1 cellular context compared by ENCODE assay signal in the genomic region with DNA sequence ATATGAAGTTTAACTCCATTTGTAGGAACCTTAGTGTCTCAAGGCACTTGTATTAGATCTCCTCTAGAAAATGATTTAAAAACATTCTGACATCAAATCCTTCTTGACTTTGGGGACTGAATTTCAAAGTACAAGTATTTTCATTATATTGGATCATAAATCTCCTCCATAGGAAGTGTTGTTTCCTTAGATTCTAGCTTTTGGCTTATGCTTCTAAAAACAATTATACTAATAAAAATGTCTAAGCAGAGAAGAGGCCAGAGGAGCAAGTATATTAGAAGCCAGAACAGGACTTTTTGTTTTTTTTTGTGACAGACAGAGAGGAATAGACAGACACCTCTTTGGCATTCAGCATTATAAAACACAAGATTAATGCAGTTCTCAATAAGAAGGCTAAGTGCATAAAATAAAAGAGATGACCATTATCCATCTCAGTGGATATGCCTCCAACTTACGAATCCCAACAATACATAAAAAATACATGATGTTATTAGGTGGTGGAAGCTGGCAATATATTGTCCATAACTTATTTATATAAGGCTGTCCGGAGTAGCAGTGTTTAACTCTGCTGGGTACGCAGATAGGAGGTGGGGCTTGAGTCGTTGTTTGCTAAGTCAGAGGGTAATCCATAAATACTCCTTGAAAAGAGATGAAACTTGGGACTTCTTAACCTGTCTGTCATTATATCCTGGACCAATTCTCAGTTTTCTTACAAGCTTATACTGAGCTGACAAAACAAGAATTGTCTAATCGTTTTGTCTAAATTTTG.
A peak's percentile ranks its signal among the peaks of the same experiment; 100 is the strongest.
TF ChIP-seq lines count a peak whose summit lies in the region.

No MANE protein-coding gene starts in this region.

TF ChIP-seq in HepG2, 621 proteins besides CTCF, POLR2A, EP300 and RAD21 (continued from another document and continues in another):
- TF ChIP-seq, protein P1, sequence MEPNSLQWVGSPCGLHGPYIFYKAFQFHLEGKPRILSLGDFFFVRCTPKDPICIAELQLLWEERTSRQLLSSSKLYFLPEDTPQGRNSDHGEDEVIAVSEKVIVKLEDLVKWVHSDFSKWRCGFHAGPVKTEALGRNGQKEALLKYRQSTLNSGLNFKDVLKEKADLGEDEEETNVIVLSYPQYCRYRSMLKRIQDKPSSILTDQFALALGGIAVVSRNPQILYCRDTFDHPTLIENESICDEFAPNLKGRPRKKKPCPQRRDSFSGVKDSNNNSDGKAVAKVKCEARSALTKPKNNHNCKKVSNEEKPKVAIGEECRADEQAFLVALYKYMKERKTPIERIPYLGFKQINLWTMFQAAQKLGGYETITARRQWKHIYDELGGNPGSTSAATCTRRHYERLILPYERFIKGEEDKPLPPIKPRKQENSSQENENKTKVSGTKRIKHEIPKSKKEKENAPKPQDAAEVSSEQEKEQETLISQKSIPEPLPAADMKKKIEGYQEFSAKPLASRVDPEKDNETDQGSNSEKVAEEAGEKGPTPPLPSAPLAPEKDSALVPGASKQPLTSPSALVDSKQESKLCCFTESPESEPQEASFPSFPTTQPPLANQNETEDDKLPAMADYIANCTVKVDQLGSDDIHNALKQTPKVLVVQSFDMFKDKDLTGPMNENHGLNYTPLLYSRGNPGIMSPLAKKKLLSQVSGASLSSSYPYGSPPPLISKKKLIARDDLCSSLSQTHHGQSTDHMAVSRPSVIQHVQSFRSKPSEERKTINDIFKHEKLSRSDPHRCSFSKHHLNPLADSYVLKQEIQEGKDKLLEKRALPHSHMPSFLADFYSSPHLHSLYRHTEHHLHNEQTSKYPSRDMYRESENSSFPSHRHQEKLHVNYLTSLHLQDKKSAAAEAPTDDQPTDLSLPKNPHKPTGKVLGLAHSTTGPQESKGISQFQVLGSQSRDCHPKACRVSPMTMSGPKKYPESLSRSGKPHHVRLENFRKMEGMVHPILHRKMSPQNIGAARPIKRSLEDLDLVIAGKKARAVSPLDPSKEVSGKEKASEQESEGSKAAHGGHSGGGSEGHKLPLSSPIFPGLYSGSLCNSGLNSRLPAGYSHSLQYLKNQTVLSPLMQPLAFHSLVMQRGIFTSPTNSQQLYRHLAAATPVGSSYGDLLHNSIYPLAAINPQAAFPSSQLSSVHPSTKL (CRISPR knock-in tag; IDR thresholded peaks at IDR 0.05), result peak; percentile 56
- no peak for TF ChIP-seq ZBTB38 (CRISPR knock-in tag; IDR thresholded peaks at IDR 0.05)
- no peak for TF ChIP-seq SP140L (CRISPR knock-in tag; IDR thresholded peaks at IDR 0.05; ENCODE audit: borderline replicate concordance)
- peak; percentile 51; the same call in 1 of the 2 replicates for TF ChIP-seq RBFOX2 (IDR thresholded peaks at IDR 0.05; ENCODE audit: low read depth, low read length)
- TF ChIP-seq SOX6 (IDR thresholded peaks at IDR 0.05), result no peak
- TF ChIP-seq SOX6 (CRISPR knock-in tag; IDR thresholded peaks at IDR 0.05), result 0 out of 2 replicates have a peak, but pooled peaks have one; percentile 34
- TF ChIP-seq FOXK1 (CRISPR knock-in tag; IDR thresholded peaks at IDR 0.05; ENCODE audit: borderline replicate concordance, low read depth), result peak; percentile 32; the same call in 1 of the 2 replicates
- no peak for TF ChIP-seq SUZ12 (IDR thresholded peaks at IDR 0.05; ENCODE audit: low read depth, low read length)
- no peak for TF ChIP-seq RXRA (CRISPR knock-in tag; IDR thresholded peaks at IDR 0.05)
- TF ChIP-seq NFE2 (CRISPR knock-in tag; IDR thresholded peaks at IDR 0.05), result no peak
- TF ChIP-seq SOX13 (IDR thresholded peaks at IDR 0.05), result no peak
- TF ChIP-seq SOX13 (CRISPR knock-in tag; conservative IDR thresholded peaks at IDR 0.05 in 1 of 2, IDR thresholded peaks at IDR 0.05 in 1 of 2), result peak in 1 of 2 experiments; percentile 63; a peak in 2 of 4 replicates
- TF ChIP-seq, protein P2, sequence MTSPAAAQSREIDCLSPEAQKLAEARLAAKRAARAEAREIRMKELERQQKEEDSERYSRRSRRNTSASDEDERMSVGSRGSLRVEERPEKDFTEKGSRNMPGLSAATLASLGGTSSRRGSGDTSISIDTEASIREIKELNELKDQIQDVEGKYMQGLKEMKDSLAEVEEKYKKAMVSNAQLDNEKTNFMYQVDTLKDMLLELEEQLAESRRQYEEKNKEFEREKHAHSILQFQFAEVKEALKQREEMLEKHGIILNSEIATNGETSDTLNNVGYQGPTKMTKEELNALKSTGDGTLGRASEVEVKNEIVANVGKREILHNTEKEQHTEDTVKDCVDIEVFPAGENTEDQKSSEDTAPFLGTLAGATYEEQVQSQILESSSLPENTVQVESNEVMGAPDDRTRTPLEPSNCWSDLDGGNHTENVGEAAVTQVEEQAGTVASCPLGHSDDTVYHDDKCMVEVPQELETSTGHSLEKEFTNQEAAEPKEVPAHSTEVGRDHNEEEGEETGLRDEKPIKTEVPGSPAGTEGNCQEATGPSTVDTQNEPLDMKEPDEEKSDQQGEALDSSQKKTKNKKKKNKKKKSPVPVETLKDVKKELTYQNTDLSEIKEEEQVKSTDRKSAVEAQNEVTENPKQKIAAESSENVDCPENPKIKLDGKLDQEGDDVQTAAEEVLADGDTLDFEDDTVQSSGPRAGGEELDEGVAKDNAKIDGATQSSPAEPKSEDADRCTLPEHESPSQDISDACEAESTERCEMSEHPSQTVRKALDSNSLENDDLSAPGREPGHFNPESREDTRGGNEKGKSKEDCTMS (CRISPR knock-in tag; conservative IDR thresholded peaks at IDR 0.05), result no peak
- no peak for TF ChIP-seq CBX5 (CRISPR knock-in tag; IDR thresholded peaks at IDR 0.05; ENCODE audit: borderline replicate concordance)
- 0 out of 2 replicates have a peak, but pooled peaks have one; percentile 29 for TF ChIP-seq CCDC6 (CRISPR knock-in tag; IDR thresholded peaks at IDR 0.05)
- TF ChIP-seq, protein P3, sequence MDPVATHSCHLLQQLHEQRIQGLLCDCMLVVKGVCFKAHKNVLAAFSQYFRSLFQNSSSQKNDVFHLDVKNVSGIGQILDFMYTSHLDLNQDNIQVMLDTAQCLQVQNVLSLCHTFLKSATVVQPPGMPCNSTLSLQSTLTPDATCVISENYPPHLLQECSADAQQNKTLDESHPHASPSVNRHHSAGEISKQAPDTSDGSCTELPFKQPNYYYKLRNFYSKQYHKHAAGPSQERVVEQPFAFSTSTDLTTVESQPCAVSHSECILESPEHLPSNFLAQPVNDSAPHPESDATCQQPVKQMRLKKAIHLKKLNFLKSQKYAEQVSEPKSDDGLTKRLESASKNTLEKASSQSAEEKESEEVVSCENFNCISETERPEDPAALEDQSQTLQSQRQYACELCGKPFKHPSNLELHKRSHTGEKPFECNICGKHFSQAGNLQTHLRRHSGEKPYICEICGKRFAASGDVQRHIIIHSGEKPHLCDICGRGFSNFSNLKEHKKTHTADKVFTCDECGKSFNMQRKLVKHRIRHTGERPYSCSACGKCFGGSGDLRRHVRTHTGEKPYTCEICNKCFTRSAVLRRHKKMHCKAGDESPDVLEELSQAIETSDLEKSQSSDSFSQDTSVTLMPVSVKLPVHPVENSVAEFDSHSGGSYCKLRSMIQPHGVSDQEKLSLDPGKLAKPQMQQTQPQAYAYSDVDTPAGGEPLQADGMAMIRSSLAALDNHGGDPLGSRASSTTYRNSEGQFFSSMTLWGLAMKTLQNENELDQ (CRISPR knock-in tag; IDR thresholded peaks at IDR 0.05; ENCODE audit: borderline replicate concordance), result no peak
- no peak for TF ChIP-seq ZNF207 (IDR thresholded peaks at IDR 0.05; ENCODE audit: borderline replicate concordance)
- no peak for TF ChIP-seq ZFAT (CRISPR knock-in tag; conservative IDR thresholded peaks at IDR 0.05)
- TF ChIP-seq, protein P4, sequence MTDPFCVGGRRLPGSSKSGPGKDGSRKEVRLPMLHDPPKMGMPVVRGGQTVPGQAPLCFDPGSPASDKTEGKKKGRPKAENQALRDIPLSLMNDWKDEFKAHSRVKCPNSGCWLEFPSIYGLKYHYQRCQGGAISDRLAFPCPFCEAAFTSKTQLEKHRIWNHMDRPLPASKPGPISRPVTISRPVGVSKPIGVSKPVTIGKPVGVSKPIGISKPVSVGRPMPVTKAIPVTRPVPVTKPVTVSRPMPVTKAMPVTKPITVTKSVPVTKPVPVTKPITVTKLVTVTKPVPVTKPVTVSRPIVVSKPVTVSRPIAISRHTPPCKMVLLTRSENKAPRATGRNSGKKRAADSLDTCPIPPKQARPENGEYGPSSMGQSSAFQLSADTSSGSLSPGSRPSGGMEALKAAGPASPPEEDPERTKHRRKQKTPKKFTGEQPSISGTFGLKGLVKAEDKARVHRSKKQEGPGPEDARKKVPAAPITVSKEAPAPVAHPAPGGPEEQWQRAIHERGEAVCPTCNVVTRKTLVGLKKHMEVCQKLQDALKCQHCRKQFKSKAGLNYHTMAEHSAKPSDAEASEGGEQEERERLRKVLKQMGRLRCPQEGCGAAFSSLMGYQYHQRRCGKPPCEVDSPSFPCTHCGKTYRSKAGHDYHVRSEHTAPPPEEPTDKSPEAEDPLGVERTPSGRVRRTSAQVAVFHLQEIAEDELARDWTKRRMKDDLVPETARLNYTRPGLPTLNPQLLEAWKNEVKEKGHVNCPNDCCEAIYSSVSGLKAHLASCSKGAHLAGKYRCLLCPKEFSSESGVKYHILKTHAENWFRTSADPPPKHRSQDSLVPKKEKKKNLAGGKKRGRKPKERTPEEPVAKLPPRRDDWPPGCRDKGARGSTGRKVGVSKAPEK (CRISPR knock-in tag; IDR thresholded peaks at IDR 0.05; ENCODE audit: borderline replicate concordance), result no peak
- TF ChIP-seq ZNF232 (CRISPR knock-in tag; IDR thresholded peaks at IDR 0.05; ENCODE audit: borderline replicate concordance), result no peak
- TF ChIP-seq, protein P5, sequence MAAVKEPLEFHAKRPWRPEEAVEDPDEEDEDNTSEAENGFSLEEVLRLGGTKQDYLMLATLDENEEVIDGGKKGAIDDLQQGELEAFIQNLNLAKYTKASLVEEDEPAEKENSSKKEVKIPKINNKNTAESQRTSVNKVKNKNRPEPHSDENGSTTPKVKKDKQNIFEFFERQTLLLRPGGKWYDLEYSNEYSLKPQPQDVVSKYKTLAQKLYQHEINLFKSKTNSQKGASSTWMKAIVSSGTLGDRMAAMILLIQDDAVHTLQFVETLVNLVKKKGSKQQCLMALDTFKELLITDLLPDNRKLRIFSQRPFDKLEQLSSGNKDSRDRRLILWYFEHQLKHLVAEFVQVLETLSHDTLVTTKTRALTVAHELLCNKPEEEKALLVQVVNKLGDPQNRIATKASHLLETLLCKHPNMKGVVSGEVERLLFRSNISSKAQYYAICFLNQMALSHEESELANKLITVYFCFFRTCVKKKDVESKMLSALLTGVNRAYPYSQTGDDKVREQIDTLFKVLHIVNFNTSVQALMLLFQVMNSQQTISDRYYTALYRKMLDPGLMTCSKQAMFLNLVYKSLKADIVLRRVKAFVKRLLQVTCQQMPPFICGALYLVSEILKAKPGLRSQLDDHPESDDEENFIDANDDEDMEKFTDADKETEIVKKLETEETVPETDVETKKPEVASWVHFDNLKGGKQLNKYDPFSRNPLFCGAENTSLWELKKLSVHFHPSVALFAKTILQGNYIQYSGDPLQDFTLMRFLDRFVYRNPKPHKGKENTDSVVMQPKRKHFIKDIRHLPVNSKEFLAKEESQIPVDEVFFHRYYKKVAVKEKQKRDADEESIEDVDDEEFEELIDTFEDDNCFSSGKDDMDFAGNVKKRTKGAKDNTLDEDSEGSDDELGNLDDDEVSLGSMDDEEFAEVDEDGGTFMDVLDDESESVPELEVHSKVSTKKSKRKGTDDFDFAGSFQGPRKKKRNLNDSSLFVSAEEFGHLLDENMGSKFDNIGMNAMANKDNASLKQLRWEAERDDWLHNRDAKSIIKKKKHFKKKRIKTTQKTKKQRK (IDR thresholded peaks at IDR 0.05; ENCODE audit: low read length), result no peak
- no peak for TF ChIP-seq ZNF567 (CRISPR knock-in tag; IDR thresholded peaks at IDR 0.05; ENCODE audit: borderline replicate concordance)
- no peak for TF ChIP-seq FOXP1 (IDR thresholded peaks at IDR 0.05)
- TF ChIP-seq FOXP1 (CRISPR knock-in tag; IDR thresholded peaks at IDR 0.05), result 0 out of 2 replicates have a peak, but pooled peaks have one; percentile 35
- no peak for TF ChIP-seq FOXA1 (IDR thresholded peaks at IDR 0.05)
- TF ChIP-seq FOXA1 (CRISPR knock-in tag; IDR thresholded peaks at IDR 0.05), result peak; percentile 58
- TF ChIP-seq HOXD1 (CRISPR knock-in tag; IDR thresholded peaks at IDR 0.05), result no peak
- TF ChIP-seq ZNF766 (CRISPR knock-in tag; IDR thresholded peaks at IDR 0.05; ENCODE audit: borderline replicate concordance), result no peak
- TF ChIP-seq ZNF879 (CRISPR knock-in tag; IDR thresholded peaks at IDR 0.05), result no peak
- TF ChIP-seq ZNF629 (CRISPR knock-in tag; conservative IDR thresholded peaks at IDR 0.05), result no peak
- TF ChIP-seq ZNF101 (CRISPR knock-in tag; IDR thresholded peaks at IDR 0.05; ENCODE audit: borderline replicate concordance, low read depth), result no peak
- no peak for TF ChIP-seq NAIF1 (CRISPR knock-in tag; IDR thresholded peaks at IDR 0.05; ENCODE audit: borderline replicate concordance)
- no peak for TF ChIP-seq ZNF550 (CRISPR knock-in tag; IDR thresholded peaks at IDR 0.05; ENCODE audit: borderline replicate concordance)
- no peak for TF ChIP-seq JUN (CRISPR knock-in tag; IDR thresholded peaks at IDR 0.05)
- no peak for TF ChIP-seq ZIK1 (CRISPR knock-in tag; IDR thresholded peaks at IDR 0.05; ENCODE audit: borderline replicate concordance, low read depth)
- no peak for TF ChIP-seq NCOR1 (IDR thresholded peaks at IDR 0.05; ENCODE audit: borderline replicate concordance, low read length)
- TF ChIP-seq, protein P6, sequence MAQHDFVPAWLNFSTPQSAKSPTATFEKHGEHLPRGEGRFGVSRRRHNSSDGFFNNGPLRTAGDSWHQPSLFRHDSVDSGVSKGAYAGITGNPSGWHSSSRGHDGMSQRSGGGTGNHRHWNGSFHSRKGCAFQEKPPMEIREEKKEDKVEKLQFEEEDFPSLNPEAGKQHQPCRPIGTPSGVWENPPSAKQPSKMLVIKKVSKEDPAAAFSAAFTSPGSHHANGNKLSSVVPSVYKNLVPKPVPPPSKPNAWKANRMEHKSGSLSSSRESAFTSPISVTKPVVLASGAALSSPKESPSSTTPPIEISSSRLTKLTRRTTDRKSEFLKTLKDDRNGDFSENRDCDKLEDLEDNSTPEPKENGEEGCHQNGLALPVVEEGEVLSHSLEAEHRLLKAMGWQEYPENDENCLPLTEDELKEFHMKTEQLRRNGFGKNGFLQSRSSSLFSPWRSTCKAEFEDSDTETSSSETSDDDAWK (CRISPR knock-in tag; IDR thresholded peaks at IDR 0.05), result no peak
- TF ChIP-seq HMG20A (CRISPR knock-in tag; IDR thresholded peaks at IDR 0.05; ENCODE audit: borderline replicate concordance), result 0 out of 2 replicates have a peak, but pooled peaks have one; percentile 26
- peak; percentile 25; the same call in 1 of the 2 replicates for TF ChIP-seq FOSL2 (CRISPR knock-in tag; IDR thresholded peaks at IDR 0.05)
- TF ChIP-seq, protein P7, sequence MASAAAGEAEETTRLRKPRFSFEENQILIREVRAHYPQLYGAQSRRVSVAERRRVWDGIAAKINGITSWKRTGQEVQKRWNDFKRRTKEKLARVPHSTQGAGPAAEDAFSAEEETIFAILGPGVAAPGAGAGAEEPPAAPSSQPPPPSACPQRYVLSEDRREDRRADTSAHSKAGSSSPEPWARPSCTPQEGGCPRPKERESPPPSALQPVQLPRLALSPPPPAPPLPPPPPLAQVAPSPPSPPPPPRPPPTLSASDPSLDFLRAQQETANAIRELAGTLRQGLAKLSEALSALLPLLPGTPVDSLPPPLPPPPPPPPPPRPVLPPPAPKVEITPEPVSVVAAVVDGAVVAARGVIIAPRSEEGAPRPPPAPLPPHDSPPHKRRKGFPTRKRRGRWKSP (CRISPR knock-in tag; IDR thresholded peaks at IDR 0.05), result no peak
- peak; percentile 15 for TF ChIP-seq POLR2AphosphoS5 (IDR thresholded peaks at IDR 0.05; ENCODE audit: low read depth, low read length)
